31 cellular contexts compared by ENCODE assay signal in genomic region chr4:44098973-44099372, GRCh38.
"Had no signal": no experiment of that assay in that cellular context is flagged by ENCODE, and none has a peak within 500 bp of the region (broad histone marks: within the 10 kb centered on the region; RNA-seq: fewer than 3 reads in every experiment).

No MANE protein-coding gene starts in this region.

- H2AFZ ChIP-seq: neural progenitor cell, parathyroid adenoma had no signal

- H3K9me3 ChIP-seq: ovary, psoas muscle, testis, upper lobe of right lung, uterus had no signal

- H3K9ac ChIP-seq: neural progenitor cell, parathyroid adenoma had no signal

- H3K4me3 ChIP-seq: neural progenitor cell, ovary, psoas muscle, skin epidermis, smooth muscle cell, spleen, suprapubic skin, testis, tibial artery, transverse colon, upper lobe of right lung, uterus had no signal

- H3K27ac Mint-ChIP-seq: natural killer cell; nephron; neural progenitor cell; progenitor cell of endocrine pancreas; stimulated activated memory B cell treated with anti-CD40 and anti-IgM and Interleukin-4, amounts not matched to agents 10 μg/mL and 1 μg/mL and 100 μg/mL, for 72 hours; stimulated activated naive CD8-positive, alpha-beta T cell treated with anti-CD3 and anti-CD28 coated beads, Interleukin-15, amount 100 ng/mL, for 72 hours; type B pancreatic cell had no signal

- H3K79me2 ChIP-seq: parathyroid adenoma had no signal

- H3K27me3 ChIP-seq: neural progenitor cell, ovary, spleen, suprapubic skin, testis, tibial artery, transverse colon, upper lobe of right lung, uterus had no signal

- H3K36me3 Mint-ChIP-seq: neural progenitor cell; stimulated activated memory B cell treated with anti-CD40 and anti-IgM and Interleukin-4, amounts not matched to agents 10 μg/mL and 1 μg/mL and 100 μg/mL, for 72 hours; type B pancreatic cell had no signal

- H3K36me3 ChIP-seq: neural progenitor cell, ovary, spleen, suprapubic skin, tibial artery, transverse colon, upper lobe of right lung, uterus had no signal

- H3K27me3 Mint-ChIP-seq: progenitor cell of endocrine pancreas; stimulated activated memory B cell treated with anti-CD40 and anti-IgM and Interleukin-4, amounts not matched to agents 10 μg/mL and 1 μg/mL and 100 μg/mL, for 72 hours; stimulated activated naive CD8-positive, alpha-beta T cell treated with anti-CD3 and anti-CD28 coated beads, Interleukin-15, amount 100 ng/mL, for 72 hours; type B pancreatic cell had no signal

- DNase-seq: natural killer cell; occipital lobe; ovary; posterior cingulate gyrus; psoas muscle; right cardiac atrium; spleen; stimulated activated CD4-positive, alpha-beta T cell treated with anti-CD3 and anti-CD28 coated beads, Interleukin-12 subunit alpha, Interleukin-12 subunit beta, amount 100 ng/mL, for 4 hours; stimulated activated CD4-positive, alpha-beta T cell treated with anti-CD3 and anti-CD28 coated beads, Interleukin-1b, Interleukin-23, amount 100 ng/mL, for 48 hours; stimulated activated CD4-positive, alpha-beta T cell treated with anti-CD3 and anti-CD28 coated beads, Interleukin-4, amount 100 ng/mL, for 1 hour; stimulated activated CD4-positive, alpha-beta T cell treated with anti-CD3 and anti-CD28 coated beads, Interleukin-4, amount 100 ng/mL, for 4 hours; stimulated activated CD8-positive, alpha-beta memory T cell treated with anti-CD3 and anti-CD28 coated beads, Interleukin-4, amount 100 ng/mL, for 48 hours; stimulated activated naive CD4-positive, alpha-beta T cell; stimulated activated naive CD8-positive, alpha-beta T cell treated with anti-CD3 and anti-CD28 coated beads, Interleukin-15, amount 100 ng/mL, for 72 hours; stimulated activated naive CD8-positive, alpha-beta T cell treated with anti-CD3 and anti-CD28 coated beads, Interleukin-15, Interleukin-2, amounts not matched to agents 100 U/mL and 50 U/mL, for 24 hours; substantia nigra; testis; tibial artery; transverse colon; upper lobe of right lung; uterus had no signal

- H3K4me2 ChIP-seq: neural progenitor cell, smooth muscle cell had no signal

- H3K4me1 ChIP-seq: neural progenitor cell, parathyroid adenoma, psoas muscle, spleen, suprapubic skin, testis, tibial artery, transverse colon, upper lobe of right lung, uterus had no signal

- ATAC-seq: natural killer cell; psoas muscle; right cardiac atrium; sciatic nerve; stimulated activated memory B cell treated with anti-CD40 and anti-IgM and Interleukin-4, amounts not matched to agents 10 μg/mL and 1 μg/mL and 100 μg/mL, for 72 hours; stimulated activated naive CD8-positive, alpha-beta T cell treated with anti-CD3 and anti-CD28 coated beads, Interleukin-15, amount 100 ng/mL, for 72 hours; stimulated activated naive CD8-positive, alpha-beta T cell treated with anti-CD3 and anti-CD28 coated beads, Interleukin-15, Interleukin-2, amounts not matched to agents 100 U/mL and 50 U/mL, for 24 hours; upper lobe of right lung had no signal

- H3K4me3 Mint-ChIP-seq: natural killer cell; nephron; neural progenitor cell; stimulated activated memory B cell treated with anti-CD40 and anti-IgM and Interleukin-4, amounts not matched to agents 10 μg/mL and 1 μg/mL and 100 μg/mL, for 72 hours; stimulated activated naive CD8-positive, alpha-beta T cell treated with anti-CD3 and anti-CD28 coated beads, Interleukin-15, amount 100 ng/mL, for 72 hours; type B pancreatic cell had no signal

- H3K27ac ChIP-seq: neural progenitor cell, ovary, parathyroid adenoma, psoas muscle, skin epidermis, spleen, suprapubic skin, testis, tibial artery, transverse colon, upper lobe of right lung, uterus had no signal

- H3K4me1 Mint-ChIP-seq: natural killer cell; nephron; neural progenitor cell; stimulated activated memory B cell treated with anti-CD40 and anti-IgM and Interleukin-4, amounts not matched to agents 10 μg/mL and 1 μg/mL and 100 μg/mL, for 72 hours; stimulated activated naive CD8-positive, alpha-beta T cell treated with anti-CD3 and anti-CD28 coated beads, Interleukin-15, amount 100 ng/mL, for 72 hours had no signal

- H3K9me3 Mint-ChIP-seq: stimulated activated memory B cell treated with anti-CD40 and anti-IgM and Interleukin-4, amounts not matched to agents 10 μg/mL and 1 μg/mL and 100 μg/mL, for 72 hours had no signal
